Comparison of ENCODE assay signal across 16 cellular contexts in genomic region chrX:5898463-5898862, GRCh38.
A peak's percentile ranks its signal among the peaks of the same experiment; 100 is the strongest.
DNase-seq lines count a peak whose midpoint lies in the region; ATAC-seq, FAIRE-seq and TF ChIP-seq lines count a peak whose summit lies in the region.
"Had no signal": no experiment of that assay in that cellular context is flagged by ENCODE, and none has a peak within 500 bp of the region (broad histone marks: within the 10 kb centered on the region; RNA-seq: fewer than 3 reads in every experiment).

No MANE protein-coding gene starts in this region.

- H3K9me3 Mint-ChIP-seq in astrocyte (ENCODE audit: unreplicated experiment): no peaks in the 10 kb centered on the region

- TF ChIP-seq CTCF in astrocyte (IDR thresholded peaks at IDR 0.05; ENCODE audit: insufficient read depth, low read depth, low read length) (no peak), gastrocnemius medialis (IDR thresholded peaks at IDR 0.05 in 4 of 5, conservative IDR thresholded peaks at IDR 0.05 in 1 of 5) (no peak)

- H3K27ac ChIP-seq in astrocyte (ENCODE audit: low read depth, low read length) (no peak overlapping the region), gastrocnemius medialis (no peak overlapping the region)
- H3K27ac ChIP-seq: BLaER1, HL-60 had no signal

- no peaks in the 10 kb centered on the region for H3K27me3 Mint-ChIP-seq in astrocyte (ENCODE audit: low read depth, unreplicated experiment)

- no peak overlapping the region for H3K4me3 Mint-ChIP-seq in astrocyte (ENCODE audit: unreplicated experiment)
- H3K4me3 Mint-ChIP-seq: CD8-positive, alpha-beta memory T cell; HFFc6 had no signal

- intact Hi-C loops in gastrocnemius medialis (cut with DNase I; ENCODE audit: low total_unique reads): no loop called here

- TF ChIP-seq POLR2A in gastrocnemius medialis (IDR thresholded peaks at IDR 0.05): no peak

- H3K27me3 ChIP-seq in astrocyte (ENCODE audit: insufficient read depth, low read length) (no peaks in the 10 kb centered on the region), gastrocnemius medialis (no peaks in the 10 kb centered on the region)
- H3K27me3 ChIP-seq: BLaER1 had no signal

- DNase-seq in H4 (ENCODE audit: low spot score) (peak; percentile 6), astrocyte (ENCODE audit: low read depth) (peak; percentile 2), cerebellum (ENCODE audit: low spot score) (peak; percentile 13), putamen (ENCODE audit: low spot score) (peak; percentile 22), gastrocnemius medialis (no peak), urothelium cell line (ENCODE audit: low spot score) (no peak), NCI-H1048 (lab: John Stamatoyannopoulos, UW) (no peak)
- DNase-seq: Caco-2; CD8-positive, alpha-beta memory T cell; DMS53; HCEC 1CT; HFFc6 had no signal

- H3K79me2 ChIP-seq in astrocyte (ENCODE audit: insufficient read depth, low read length): no peaks in the 10 kb centered on the region

- no peak overlapping the region for H3K27ac Mint-ChIP-seq in astrocyte (ENCODE audit: unreplicated experiment)
- H3K27ac Mint-ChIP-seq: CD8-positive, alpha-beta memory T cell; HFFc6 had no signal

- H4K20me1 ChIP-seq in astrocyte (ENCODE audit: insufficient read depth, low read length): no peaks in the 10 kb centered on the region
- H4K20me1 ChIP-seq: BLaER1 had no signal

- H3K9ac ChIP-seq in astrocyte (ENCODE audit: low read length): no peak overlapping the region
- H3K9ac ChIP-seq: BLaER1 had no signal

- H3K4me1 ChIP-seq in astrocyte (ENCODE audit: insufficient read depth, low read length) (peaks cover 3% of the 10 kb centered on the region), gastrocnemius medialis (no peaks in the 10 kb centered on the region)
- H3K4me1 ChIP-seq: BLaER1, Caco-2 had no signal

- ATAC-seq in gastrocnemius medialis: no peak
- no peak for ATAC-seq in HG03571 (IDR thresholded peaks at IDR 0.05; ENCODE audit: unreplicated experiment)

- no peaks in the 10 kb centered on the region for H3K9me3 ChIP-seq in astrocyte (ENCODE audit: insufficient read depth, low read depth, low read length)
- no peaks in the 10 kb centered on the region for H3K9me3 ChIP-seq in gastrocnemius medialis
- H3K9me3 ChIP-seq: BLaER1, Caco-2 had no signal

- peak overlapping the region; percentile 33 for H3K4me2 ChIP-seq in astrocyte (ENCODE audit: low read length)
- H3K4me2 ChIP-seq: BLaER1 had no signal

- in situ Hi-C loops in gastrocnemius medialis (cut with MboI; ENCODE audit: low sequenced_read_pairs in 4 of 4): no loop called here

- no peak overlapping the region for H2AFZ ChIP-seq in astrocyte (ENCODE audit: low read depth, low read length)

- no peaks in the 10 kb centered on the region for H3K4me1 Mint-ChIP-seq in astrocyte (ENCODE audit: low read depth, unreplicated experiment)
- H3K4me1 Mint-ChIP-seq: CD8-positive, alpha-beta memory T cell had no signal

- H3K36me3 ChIP-seq in astrocyte (ENCODE audit: insufficient read depth, low read length) (no peaks in the 10 kb centered on the region), gastrocnemius medialis (no peaks in the 10 kb centered on the region)
- H3K36me3 ChIP-seq: BLaER1 had no signal

- H3K36me3 Mint-ChIP-seq in astrocyte (ENCODE audit: low read depth, unreplicated experiment): no peaks in the 10 kb centered on the region
- H3K36me3 Mint-ChIP-seq: CD8-positive, alpha-beta memory T cell had no signal

- H3K4me3 ChIP-seq in astrocyte (ENCODE audit: insufficient read depth, low read depth, low read length): no peak overlapping the region
- H3K4me3 ChIP-seq in gastrocnemius medialis: no peak overlapping the region
- H3K4me3 ChIP-seq: BLaER1 had no signal

- FAIRE-seq in astrocyte (lab: Jason Lieb, UNC): no peak
- FAIRE-seq in urothelium cell line (lab: Jason Lieb, UNC): no peak
- FAIRE-seq: H1 had no signal

Comparison
In these comparisons a context has a peak if more than half of its experiments do, and no peak if none do; other contexts are left out.
1. DNase-seq: peak in H4 (single experiment), astrocyte (single experiment), cerebellum (single experiment) and putamen (single experiment); none in gastrocnemius medialis (0 of 2), urothelium cell line (single experiment) and NCI-H1048 (single experiment).